ENCODE assay signal across 21 cellular contexts in the genomic region with DNA sequence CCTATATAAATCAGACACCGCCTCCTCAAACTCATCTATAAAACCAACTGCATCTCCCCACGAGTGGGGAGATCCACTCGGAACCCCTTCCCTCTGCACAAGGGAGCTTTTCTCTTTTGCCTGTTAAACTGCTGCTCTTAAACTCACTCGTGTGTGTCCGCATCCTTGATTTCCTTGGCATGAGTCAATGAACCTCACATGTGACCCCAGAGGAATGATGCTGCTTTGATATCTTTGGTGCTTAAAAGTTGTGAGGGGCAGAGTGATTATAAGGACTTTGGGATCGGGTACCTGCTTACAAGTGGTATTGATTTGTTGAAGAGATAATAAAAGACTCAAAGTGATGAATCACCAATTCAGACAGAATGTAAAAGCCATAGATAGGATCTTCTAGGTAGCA.
"Had no signal": no experiment of that assay in that cellular context is flagged by ENCODE, and none has a peak within 500 bp of the region (broad histone marks: within the 10 kb centered on the region; RNA-seq: fewer than 3 reads in every experiment).

No MANE protein-coding gene starts in this region.

- H3K36me3 ChIP-seq: gastrocnemius medialis, right atrium auricular region, sigmoid colon, stomach, thoracic aorta, transverse colon had no signal

- H3K4me3 ChIP-seq: dorsolateral prefrontal cortex, gastrocnemius medialis, right atrium auricular region, sigmoid colon, skin epidermis, stomach, thoracic aorta, transverse colon had no signal

- DNase-seq: cortex of kidney; dorsolateral prefrontal cortex; effector memory CD4-positive, alpha-beta T cell; gastrocnemius medialis; glutamatergic neuron; islet precursor cell; left colon; mesendoderm; naive B cell; nephron progenitor cell; posterior cingulate gyrus; sigmoid colon; stimulated activated CD4-positive, alpha-beta T cell treated with anti-CD3 and anti-CD28 coated beads, Interleukin-2, amount 100 ng/mL, for 24 hours; stimulated activated naive CD4-positive, alpha-beta T cell; stomach; substantia nigra; transverse colon had no signal

- H3K9me3 ChIP-seq: gastrocnemius medialis, right atrium auricular region, sigmoid colon, stomach, thoracic aorta, transverse colon had no signal

- H3K27me3 ChIP-seq: dorsolateral prefrontal cortex, gastrocnemius medialis, right atrium auricular region, sigmoid colon, stomach, transverse colon had no signal

- H3K36me3 Mint-ChIP-seq: naive B cell had no signal

- H3K27ac Mint-ChIP-seq: naive B cell had no signal

- H3K4me3 Mint-ChIP-seq: naive B cell, nephron progenitor cell had no signal

- H3K27ac ChIP-seq: dorsolateral prefrontal cortex, gastrocnemius medialis, right atrium auricular region, sigmoid colon, skin epidermis, stomach, thoracic aorta, transverse colon had no signal

- ATAC-seq: esophagus mucosa, gastrocnemius medialis, left colon had no signal

- H3K4me1 Mint-ChIP-seq: naive B cell had no signal

- H3K4me1 ChIP-seq: gastrocnemius medialis, right atrium auricular region, sigmoid colon, stomach, transverse colon had no signal
